In the genomic region with DNA sequence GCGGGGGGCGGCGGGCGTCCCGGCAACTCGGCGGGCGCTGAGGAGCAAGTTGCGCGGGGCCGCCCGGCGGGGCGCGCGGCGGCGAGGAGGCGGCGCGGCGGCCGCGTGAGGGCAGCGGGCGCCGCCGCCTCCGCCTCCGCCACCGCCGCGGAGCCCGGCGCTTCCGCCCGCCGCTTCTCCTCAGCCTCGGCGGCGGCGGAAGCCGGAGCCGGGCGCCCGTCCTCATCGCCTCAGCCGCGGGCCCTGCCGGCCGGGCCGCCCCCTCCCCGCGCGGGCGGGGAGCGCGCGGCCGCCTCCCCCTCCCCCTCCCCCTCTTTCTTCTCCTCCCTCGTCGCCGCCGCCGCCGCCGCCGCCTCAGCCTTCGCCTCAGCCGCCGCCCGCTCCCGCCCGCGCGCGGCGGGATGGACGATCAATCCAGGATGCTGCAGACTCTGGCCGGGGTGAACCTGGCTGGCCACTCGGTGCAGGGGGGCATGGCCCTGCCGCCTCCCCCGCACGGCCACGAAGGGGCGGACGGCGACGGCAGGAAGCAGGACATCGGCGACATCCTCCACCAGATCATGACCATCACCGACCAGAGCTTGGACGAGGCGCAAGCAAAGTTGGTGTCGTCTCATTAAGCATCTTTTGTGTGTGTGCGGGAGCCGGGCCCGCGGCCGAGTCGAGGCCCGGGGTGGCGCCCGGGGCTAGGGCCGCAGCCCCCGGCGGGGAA, we compare ENCODE assay signal across 7 cellular contexts. TPM values are rescaled to one million over a fixed set of nuclear protein-coding genes. Genes with fewer than 3 reads are reported as not detected.
DNase-seq lines count a peak whose midpoint lies in the region; ATAC-seq, FAIRE-seq and TF ChIP-seq lines count a peak whose summit lies in the region.

A gene (plus strand): TSS at position 321 of the 712 bp plus-strand sequence.

- peak; percentile 6 for ATAC-seq in activated CD8-positive, alpha-beta memory T cell treated with anti-CD3 and anti-CD28 coated beads, Interleukin-2, amount 10 ng/mL, durations not matched to agents 7 days and 5 days
- ATAC-seq in stimulated activated naive CD8-positive, alpha-beta T cell treated with anti-CD3 and anti-CD28 coated beads, Interleukin-15, amount 100 ng/mL, for 72 hours, result peak; percentile 31

- peak; percentile 67 for FAIRE-seq in GM12891 (lab: Jason Lieb, UNC)

- no peak for TF ChIP-seq CTCF in HFF-Myc (IDR thresholded peaks at IDR 0.05; ENCODE audit: low read depth, low read length, missing control alignments)
- TF ChIP-seq CTCF in epithelial cell of esophagus (IDR thresholded peaks at IDR 0.05; ENCODE audit: insufficient read depth, low read depth, low read length, missing control alignments), result no peak

- H3K4me3 ChIP-seq in HFF-Myc (replicated peaks; ENCODE audit: low read depth, low read length) (peak within 1 kb of the TSS; percentile 81), epithelial cell of esophagus (ENCODE audit: low read length) (peak within 1 kb of the TSS; percentile 79)

- H3K4me1 Mint-ChIP-seq in activated CD8-positive, alpha-beta memory T cell treated with anti-CD3 and anti-CD28 coated beads, Interleukin-2, amount 10 ng/mL, durations not matched to agents 7 days and 5 days, result peaks cover 26% of the 10 kb centered on the region
- peaks cover 36% of the 10 kb centered on the region for H3K4me1 Mint-ChIP-seq in stimulated activated naive CD8-positive, alpha-beta T cell treated with anti-CD3 and anti-CD28 coated beads, Interleukin-15, amount 100 ng/mL, for 72 hours

- H3K9me3 Mint-ChIP-seq in activated CD8-positive, alpha-beta memory T cell treated with anti-CD3 and anti-CD28 coated beads, Interleukin-2, amount 10 ng/mL, durations not matched to agents 7 days and 5 days (ENCODE audit: low read depth), result no peaks in the 10 kb centered on the region
- no peaks in the 10 kb centered on the region for H3K9me3 Mint-ChIP-seq in stimulated activated naive CD8-positive, alpha-beta T cell treated with anti-CD3 and anti-CD28 coated beads, Interleukin-15, amount 100 ng/mL, for 72 hours

- peak within 1 kb of the TSS; percentile 88 for H3K4me3 Mint-ChIP-seq in activated CD8-positive, alpha-beta memory T cell treated with anti-CD3 and anti-CD28 coated beads, Interleukin-2, amount 10 ng/mL, durations not matched to agents 7 days and 5 days
- peak within 1 kb of the TSS; percentile 93 to 96 for H3K4me3 Mint-ChIP-seq in stimulated activated naive CD8-positive, alpha-beta T cell treated with anti-CD3 and anti-CD28 coated beads, Interleukin-15, amount 100 ng/mL, for 72 hours

- peaks cover 16% of the 10 kb centered on the region for H3K36me3 Mint-ChIP-seq in activated CD8-positive, alpha-beta memory T cell treated with anti-CD3 and anti-CD28 coated beads, Interleukin-2, amount 10 ng/mL, durations not matched to agents 7 days and 5 days

- peak within 1 kb of the TSS; percentile 93 for H3K27ac Mint-ChIP-seq in activated CD8-positive, alpha-beta memory T cell treated with anti-CD3 and anti-CD28 coated beads, Interleukin-2, amount 10 ng/mL, durations not matched to agents 7 days and 5 days
- peak within 1 kb of the TSS; percentile 96 for H3K27ac Mint-ChIP-seq in stimulated activated naive CD8-positive, alpha-beta T cell treated with anti-CD3 and anti-CD28 coated beads, Interleukin-15, amount 100 ng/mL, for 72 hours

- peaks cover 24% of the 10 kb centered on the region for H3K27me3 Mint-ChIP-seq in activated CD8-positive, alpha-beta memory T cell treated with anti-CD3 and anti-CD28 coated beads, Interleukin-2, amount 10 ng/mL, durations not matched to agents 7 days and 5 days
- peaks cover 23% of the 10 kb centered on the region for H3K27me3 Mint-ChIP-seq in stimulated activated naive CD8-positive, alpha-beta T cell treated with anti-CD3 and anti-CD28 coated beads, Interleukin-15, amount 100 ng/mL, for 72 hours

- CTCF ChIA-PET in activated CD8-positive, alpha-beta memory T cell treated with anti-CD3 and anti-CD28 coated beads, Interleukin-2, amount 10 ng/mL, durations not matched to agents 7 days and 5 days (lab: Charles Lee), result interaction anchor here (1.1 kb wide), 1 partner anchor 102 kb away, joined by 5 read pairs; no protein-coding TSS in a partner anchor

- peak; percentile 50 for DNase-seq in GM12891 (ENCODE audit: insufficient read length, low spot score)
- DNase-seq in HFF-Myc (ENCODE audit: extremely low read depth, low read depth), result no peak
- DNase-seq in NCI-H2196 treated with DMSO at 0.1 percent for 48 hours (lab: John Stamatoyannopoulos, UW; ENCODE audit: unreplicated experiment), result peak; percentile 23
- peak; percentile 52 for DNase-seq in activated CD8-positive, alpha-beta memory T cell treated with anti-CD3 and anti-CD28 coated beads, Interleukin-2, amount 10 ng/mL, durations not matched to agents 7 days and 5 days
- DNase-seq in epithelial cell of esophagus (ENCODE audit: low read depth), result peak; percentile 51
- DNase-seq in mucosa of gallbladder (ENCODE audit: low spot score), result peak; percentile 44
- DNase-seq in stimulated activated naive CD8-positive, alpha-beta T cell treated with anti-CD3 and anti-CD28 coated beads, Interleukin-15, amount 100 ng/mL, for 72 hours, result peak; percentile 47 to 50

- TF ChIP-seq POLR2A in GM12891 (IDR thresholded peaks at IDR 0.05; ENCODE audit: low read depth, low read length), result no peak

TF ChIP-seq in GM12891, 5 proteins besides CTCF, POLR2A, EP300 and RAD21:
- TF ChIP-seq POLR2AphosphoS5 (IDR thresholded peaks at IDR 0.05; ENCODE audit: low read depth, low read length) (0 out of 2 replicates have a peak, but pooled peaks have one; percentile 25), SPI1 (IDR thresholded peaks at IDR 0.05; ENCODE audit: low read depth, low read length) (no peak), PAX5 (IDR thresholded peaks at IDR 0.05; ENCODE audit: insufficient read depth, low read length, severe bottlenecking) (no peak)
TF ChIP-seq in GM12891: peak in this region for 1.

RNA-seq across cellular contexts. Expression of the gene that starts here (rescaled TPM):
- polyA plus RNA-seq in GM12891 (2012; ENCODE audit: low read depth, missing spikeins), result 19.2 TPM
- total RNA-seq in activated CD8-positive, alpha-beta memory T cell treated with anti-CD3 and anti-CD28 coated beads, Interleukin-2, amount 10 ng/mL, durations not matched to agents 7 days and 5 days, result 10 to 100 TPM; 20.2 to 20.7 TPM
- total RNA-seq in mucosa of gallbladder, result 57.7 TPM
